21 cellular contexts compared by ENCODE assay signal in the genomic region with DNA sequence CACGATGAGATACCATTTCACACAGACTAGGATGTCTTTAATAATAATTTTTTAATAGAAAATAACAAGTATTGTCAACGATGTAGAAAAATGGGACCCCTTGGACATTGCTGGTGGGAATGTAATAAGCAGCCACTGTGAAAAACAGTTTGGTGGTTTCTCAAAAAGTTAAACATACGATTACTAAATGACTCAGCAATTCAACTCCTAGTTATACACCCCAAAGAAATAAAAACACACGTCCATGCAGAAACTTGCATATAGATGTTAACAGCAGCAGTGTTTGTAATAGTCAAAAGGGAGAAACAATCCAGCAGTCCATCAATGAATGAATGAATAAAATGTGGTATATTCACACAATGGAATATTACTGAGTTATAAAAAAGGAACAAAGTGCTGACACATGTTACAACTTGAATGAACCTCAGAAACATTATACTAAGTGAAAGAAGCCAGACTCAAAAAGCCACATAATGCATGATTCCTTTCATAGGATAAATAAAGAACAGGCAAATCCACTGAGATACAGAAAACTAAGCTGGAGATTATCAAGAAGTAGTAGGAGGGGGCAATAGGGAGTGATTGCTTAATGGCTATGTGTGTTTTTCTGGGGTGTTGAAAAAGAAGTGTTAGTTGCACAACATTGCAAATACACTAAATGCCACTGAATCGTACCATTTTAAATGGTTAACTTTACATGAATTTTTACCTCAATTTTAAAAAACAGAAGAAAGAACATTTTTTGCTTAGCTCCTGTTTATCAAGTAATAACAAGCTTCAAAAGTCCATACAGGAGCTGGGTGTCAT. TPM values are rescaled to one million over a fixed set of nuclear protein-coding genes. Genes with fewer than 3 reads are reported as not detected.
DNase-seq lines count a peak whose midpoint lies in the region; ATAC-seq and TF ChIP-seq lines count a peak whose summit lies in the region.
"Had no signal": no experiment of that assay in that cellular context is flagged by ENCODE, and none has a peak within 500 bp of the region (broad histone marks: within the 10 kb centered on the region; RNA-seq: fewer than 3 reads in every experiment).

No MANE protein-coding gene starts in this region.

- CTCF ChIA-PET in CD8-positive, alpha-beta memory T cell (lab: Charles Lee): interaction anchor here (1.8 kb wide), 1 partner anchor 51 kb away, joined by 6 read pairs; no protein-coding TSS in a partner anchor

- H3K4me1 Mint-ChIP-seq in CD8-positive, alpha-beta memory T cell: peaks cover 27 to 47% (median 39%) of the 10 kb centered on the region in 3 donors
- H3K4me1 Mint-ChIP-seq in memory B cell: peaks cover 30% of the 10 kb centered on the region
- H3K4me1 Mint-ChIP-seq in T-helper 2 cell treated with Interferon-gamma antibody and Interleukin-4, amounts not matched to agents 5 μg/mL and 100 μg/mL, for 36 hours (ENCODE audit: low read depth): peaks cover 29% of the 10 kb centered on the region

- H3K27ac Mint-ChIP-seq in CD8-positive, alpha-beta memory T cell: peak overlapping the region in 6 of 8 donors; percentile 6 to 78 (median 48)
- peak overlapping the region; percentile 24 for H3K27ac Mint-ChIP-seq in memory B cell
- H3K27ac Mint-ChIP-seq in T-helper 2 cell treated with Interferon-gamma antibody and Interleukin-4, amounts not matched to agents 5 μg/mL and 100 μg/mL, for 36 hours: no peak overlapping the region
- H3K27ac Mint-ChIP-seq: CD4-positive, alpha-beta T cell; H9 had no signal

- no peak for DNase-seq in CD8-positive, alpha-beta memory T cell
- DNase-seq in MV-4-11 (lab: John Stamatoyannopoulos, UW) (peak; percentile 82), astrocyte of the spinal cord (ENCODE audit: low read depth, low spot score) (peak; percentile 3), memory B cell (ENCODE audit: low spot score in 2 of 2) (no peak), HK-2 (ENCODE audit: unreplicated experiment) (no peak)
- DNase-seq in T-helper 2 cell treated with Interferon-gamma antibody and Interleukin-4, amounts not matched to agents 5 μg/mL and 100 μg/mL, for 36 hours (ENCODE audit: low spot score): no peak
- DNase-seq: ACHN; CD4-positive, alpha-beta T cell; H9; Kasumi-1; MM.1S; NCI-H1417 treated with DMSO at 0.1 percent for 48 hours; NCI-H2029; NCI-H2171; NCI-H446; NCI-H748 treated with DMSO at 0.1 percent for 48 hours; PC-3; T-helper 1 cell had no signal

- in situ Hi-C loops in astrocyte of the spinal cord (cut with HindIII; ENCODE audit: low sequenced_read_pairs): no loop called here

- peaks cover 6 to 57% (median 22%) of the 10 kb centered on the region in 3 donors for H3K36me3 Mint-ChIP-seq in CD8-positive, alpha-beta memory T cell
- peaks cover 17% of the 10 kb centered on the region for H3K36me3 Mint-ChIP-seq in memory B cell
- peaks cover 34% of the 10 kb centered on the region for H3K36me3 Mint-ChIP-seq in T-helper 2 cell treated with Interferon-gamma antibody and Interleukin-4, amounts not matched to agents 5 μg/mL and 100 μg/mL, for 36 hours (ENCODE audit: low read depth)

- H3K9me3 ChIP-seq in CD8-positive, alpha-beta memory T cell (ENCODE audit: low read length): no peaks in the 10 kb centered on the region

- no peak overlapping the region for H3K27ac ChIP-seq in CD8-positive, alpha-beta memory T cell (ENCODE audit: low read depth, low read length)
- H3K27ac ChIP-seq: SK-N-MC had no signal

- H3K4me3 Mint-ChIP-seq in CD8-positive, alpha-beta memory T cell: peak overlapping the region in 1 of 7 donors; percentile 12
- no peak overlapping the region for H3K4me3 Mint-ChIP-seq in memory B cell
- H3K4me3 Mint-ChIP-seq in T-helper 2 cell treated with Interferon-gamma antibody and Interleukin-4, amounts not matched to agents 5 μg/mL and 100 μg/mL, for 36 hours: no peak overlapping the region
- H3K4me3 Mint-ChIP-seq: CD4-positive, alpha-beta T cell; H9 had no signal

- no peaks in the 10 kb centered on the region for H3K27me3 ChIP-seq in CD8-positive, alpha-beta memory T cell (ENCODE audit: insufficient read depth, low read length, poor library complexity, severe bottlenecking)

- no peaks in the 10 kb centered on the region for H3K9me3 Mint-ChIP-seq in CD8-positive, alpha-beta memory T cell
- no peaks in the 10 kb centered on the region for H3K9me3 Mint-ChIP-seq in memory B cell
- no peaks in the 10 kb centered on the region for H3K9me3 Mint-ChIP-seq in T-helper 2 cell treated with Interferon-gamma antibody and Interleukin-4, amounts not matched to agents 5 μg/mL and 100 μg/mL, for 36 hours
- H3K9me3 Mint-ChIP-seq: CD4-positive, alpha-beta T cell; H9 had no signal

- TF ChIP-seq CTCF in astrocyte of the spinal cord (IDR thresholded peaks at IDR 0.05; ENCODE audit: low read depth, low read length): no peak

- peaks cover 0 to 3% of the 10 kb centered on the region in 2 donors for H3K27me3 Mint-ChIP-seq in CD8-positive, alpha-beta memory T cell
- no peaks in the 10 kb centered on the region for H3K27me3 Mint-ChIP-seq in memory B cell
- H3K27me3 Mint-ChIP-seq in T-helper 2 cell treated with Interferon-gamma antibody and Interleukin-4, amounts not matched to agents 5 μg/mL and 100 μg/mL, for 36 hours (ENCODE audit: low read depth): no peaks in the 10 kb centered on the region

- peaks cover 35% of the 10 kb centered on the region for H3K36me3 ChIP-seq in CD8-positive, alpha-beta memory T cell (ENCODE audit: insufficient read depth, low read length)

- no peak overlapping the region for H3K4me3 ChIP-seq in CD8-positive, alpha-beta memory T cell (ENCODE audit: low read length)
- H3K4me3 ChIP-seq in astrocyte of the spinal cord (ENCODE audit: low read depth, low read length): no peak overlapping the region
- H3K4me3 ChIP-seq: SK-N-MC had no signal

- POLR2A ChIA-PET in CD8-positive, alpha-beta memory T cell (lab: Charles Lee): no interaction called here

- H3K4me1 ChIP-seq in CD8-positive, alpha-beta memory T cell (ENCODE audit: insufficient read depth, low read length): peaks cover 17% of the 10 kb centered on the region

- ATAC-seq in memory B cell (ENCODE audit: low read depth): no peak
- no peak for ATAC-seq in GM21723 (IDR thresholded peaks at IDR 0.05; ENCODE audit: unreplicated experiment)
- no peak for ATAC-seq in HG02623 (IDR thresholded peaks at IDR 0.05; ENCODE audit: unreplicated experiment)
- ATAC-seq: PC-3 had no signal

RNA-seq across cellular contexts. Expression of a gene that starts 4.0 kb away (rescaled TPM):
- total RNA-seq in CD8-positive, alpha-beta memory T cell: 100 to 1,000 TPM; 114 to 130 TPM
- polyA plus RNA-seq in CD8-positive, alpha-beta memory T cell: 138 TPM

RNA-seq across cellular contexts. Expression of a gene that starts 52.5 kb away (rescaled TPM):
- total RNA-seq in CD8-positive, alpha-beta memory T cell: 100 to 1,000 TPM; 519 to 536 TPM
- polyA plus RNA-seq in CD8-positive, alpha-beta memory T cell: 788 TPM

Comparison
In these comparisons a context has a peak if more than half of its experiments do, and no peak if none do; other contexts are left out.
1. DNase-seq: peak in MV-4-11 (single experiment) and astrocyte of the spinal cord (single experiment); none in CD8-positive, alpha-beta memory T cell (0 of 5), memory B cell (0 of 2), T-helper 2 cell treated with Interferon-gamma antibody and Interleukin-4, amounts not matched to agents 5 μg/mL and 100 μg/mL, for 36 hours (single experiment) and HK-2 (single experiment).